26 cellular contexts compared by ENCODE assay signal in genomic region chr2:64423303-64423702, GRCh38.
"Had no signal": no experiment of that assay in that cellular context is flagged by ENCODE, and none has a peak within 500 bp of the region (broad histone marks: within the 10 kb centered on the region; RNA-seq: fewer than 3 reads in every experiment).

No MANE protein-coding gene starts in this region.

- H3K36me3 Mint-ChIP-seq: immature natural killer cell; memory B cell; mesothelial cell of epicardium; naive B cell; stimulated activated effector memory CD8-positive, alpha-beta T cell treated with anti-CD3 and anti-CD28 coated beads, Interleukin-12 subunit alpha, Interleukin-12 subunit beta, amount 100 ng/mL, for 72 hours had no signal

- H3K4me1 Mint-ChIP-seq: endodermal cell; immature natural killer cell; memory B cell; stimulated activated effector memory CD8-positive, alpha-beta T cell treated with anti-CD3 and anti-CD28 coated beads, Interleukin-12 subunit alpha, Interleukin-12 subunit beta, amount 100 ng/mL, for 72 hours had no signal

- H3K27me3 ChIP-seq: right lobe of liver, suprapubic skin, tibial artery, upper lobe of left lung, uterus had no signal

- DNase-seq: effector CD4-positive, alpha-beta T cell; endodermal cell; erythroblast; immature natural killer cell; left cardiac atrium; left ventricle myocardium inferior; lower lobe of right lung; naive B cell; retina; right lobe of liver; stimulated activated CD4-positive, alpha-beta T cell treated with anti-CD3 and anti-CD28 coated beads, Interleukin-4, amount 100 ng/mL, for 1 hour; stimulated activated CD8-positive, alpha-beta memory T cell treated with anti-CD3 and anti-CD28 coated beads, Interleukin-4, amount 100 ng/mL, for 48 hours; stimulated activated naive CD8-positive, alpha-beta T cell treated with anti-CD3 and anti-CD28 coated beads, Interleukin-15, Interleukin-2, amounts not matched to agents 100 U/mL and 50 U/mL, for 24 hours; tibial artery; upper lobe of left lung; uterus had no signal

- H3K79me2 ChIP-seq: parathyroid adenoma had no signal

- H3K9me3 Mint-ChIP-seq: endodermal cell; memory B cell; mesothelial cell of epicardium; naive B cell; nephron; stimulated activated effector memory CD8-positive, alpha-beta T cell treated with anti-CD3 and anti-CD28 coated beads, Interleukin-12 subunit alpha, Interleukin-12 subunit beta, amount 100 ng/mL, for 72 hours had no signal

- H3K36me3 ChIP-seq: left ventricle myocardium inferior, lower lobe of right lung, prostate gland, right lobe of liver, suprapubic skin, tibial artery, upper lobe of left lung, uterus had no signal

- FAIRE-seq: endothelial cell of umbilical vein, keratinocyte had no signal

- H3K27me3 Mint-ChIP-seq: memory B cell, naive B cell had no signal

- H3K9ac ChIP-seq: parathyroid adenoma had no signal

- H3K27ac ChIP-seq: coronary artery, left ventricle myocardium inferior, lower lobe of right lung, prostate gland, right lobe of liver, suprapubic skin, tibial artery, upper lobe of left lung, uterus had no signal

- ATAC-seq: left cardiac atrium; stimulated activated effector memory CD8-positive, alpha-beta T cell treated with anti-CD3 and anti-CD28 coated beads, Interleukin-12 subunit alpha, Interleukin-12 subunit beta, amount 100 ng/mL, for 72 hours; stimulated activated naive CD8-positive, alpha-beta T cell treated with anti-CD3 and anti-CD28 coated beads, Interleukin-15, Interleukin-2, amounts not matched to agents 100 U/mL and 50 U/mL, for 24 hours had no signal

- H3K9me3 ChIP-seq: left ventricle myocardium inferior, lower lobe of right lung, prostate gland, right lobe of liver, suprapubic skin, tibial artery, upper lobe of left lung, uterus had no signal

- H3K4me3 ChIP-seq: coronary artery, left ventricle myocardium inferior, lower lobe of right lung, prostate gland, right lobe of liver, suprapubic skin, tibial artery, upper lobe of left lung, uterus had no signal

- H3K4me3 Mint-ChIP-seq: endodermal cell; immature natural killer cell; memory B cell; mesothelial cell of epicardium; naive B cell; nephron; stimulated activated effector memory CD8-positive, alpha-beta T cell treated with anti-CD3 and anti-CD28 coated beads, Interleukin-12 subunit alpha, Interleukin-12 subunit beta, amount 100 ng/mL, for 72 hours had no signal

- H3K4me1 ChIP-seq: lower lobe of right lung, prostate gland, suprapubic skin, uterus had no signal
